In the genomic region with DNA sequence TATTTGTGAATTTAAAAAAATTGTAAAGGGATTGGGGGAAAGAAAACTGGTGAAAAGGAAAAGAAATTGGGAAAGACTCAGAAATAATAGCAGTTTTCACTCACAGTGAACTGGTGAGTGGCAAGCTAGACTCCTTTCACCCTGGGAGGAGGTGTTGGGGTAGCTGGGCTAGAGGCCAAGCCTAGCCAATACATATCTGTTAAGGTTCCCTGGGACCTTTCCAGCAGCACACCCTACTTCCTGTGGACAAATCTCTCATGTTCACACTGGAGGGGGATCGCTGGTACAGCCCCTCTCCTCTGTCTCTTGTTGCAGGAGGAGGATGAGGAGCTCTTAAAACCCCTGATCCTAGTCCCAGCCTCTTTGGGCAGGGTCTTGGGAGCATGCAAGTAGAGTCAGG, we compare ENCODE assay signal across 20 cellular contexts. TPM values are rescaled to one million over a fixed set of nuclear protein-coding genes. Genes with fewer than 3 reads are reported as not detected.
DNase-seq lines count a peak whose midpoint lies in the region; ATAC-seq and TF ChIP-seq lines count a peak whose summit lies in the region.
"Had no signal": no experiment of that assay in that cellular context is flagged by ENCODE, and none has a peak within 500 bp of the region (broad histone marks: within the 10 kb centered on the region; RNA-seq: fewer than 3 reads in every experiment).

No MANE protein-coding gene starts in this region.

- H4K20me1 ChIP-seq in DOHH2 (ENCODE audit: control insufficient read depth, insufficient read depth, low read depth, low read length), result peaks cover 3% of the 10 kb centered on the region; the same call in 1 of the 2 replicates

- TF ChIP-seq CTCF in DOHH2 (IDR thresholded peaks at IDR 0.05; ENCODE audit: low read depth, low read length, poor library complexity, severe bottlenecking) (no peak), Panc1 (IDR thresholded peaks at IDR 0.05) (no peak), endothelial cell (IDR thresholded peaks at IDR 0.05; ENCODE audit: unreplicated experiment) (no peak), right lobe of liver (IDR thresholded peaks at IDR 0.05) (no peak), GM10266 (IDR thresholded peaks at IDR 0.05; ENCODE audit: control insufficient read depth, insufficient read depth, low read depth, missing control alignments) (no peak)

- H3K4me1 Mint-ChIP-seq in activated CD4-positive, alpha-beta T cell treated with anti-CD3 and anti-CD28 coated beads for 36 hours, result peaks cover 41% of the 10 kb centered on the region
- H3K4me1 Mint-ChIP-seq in endothelial cell (ENCODE audit: unreplicated experiment), result peaks cover 59% of the 10 kb centered on the region

- POLR2A ChIA-PET in activated CD4-positive, alpha-beta T cell treated with anti-CD3 and anti-CD28 coated beads for 36 hours (lab: Charles Lee), result interaction anchor here (1.1 to 1.2 kb wide), 2 partner anchors 17 to 63 kb away, joined by 4 to 6 read pairs; partner anchors contain the start of gene PPCDC
- POLR2A ChIA-PET in Panc1 (lab: Charles Lee), result no interaction called here

- H3K9me2 ChIP-seq in DOHH2 (replicated peaks; ENCODE audit: control insufficient read depth, low read length), result no peaks in the 10 kb centered on the region

- H3K4me3 ChIP-seq in DOHH2 (ENCODE audit: low read length), result no peak overlapping the region
- H3K4me3 ChIP-seq in Panc1 (ENCODE audit: low read depth in 2 of 2, low read length in 2 of 2), result no peak overlapping the region
- no peak overlapping the region for H3K4me3 ChIP-seq in right lobe of liver

- no peak for DNase-seq in activated CD4-positive, alpha-beta T cell treated with anti-CD3 and anti-CD28 coated beads for 36 hours
- no peak for DNase-seq in activated CD4-positive, alpha-beta T cell treated with anti-CD3 and anti-CD28 coated beads, Interleukin-2, amount 50 U/mL, for 48 hours
- no peak for DNase-seq in Panc1 (ENCODE audit: low read depth, low spot score)
- DNase-seq in endothelial cell (ENCODE audit: low spot score), result no peak
- DNase-seq in right lobe of liver, result no peak
- DNase-seq in C1 segment of cervical spinal cord (lab: John Stamatoyannopoulos, UW), result no peak
- DNase-seq in GM10266 (ENCODE audit: extremely low spot score), result no peak
- DNase-seq: BE2C; Caco-2; CD4-positive, alpha-beta T cell; EL; HCEC 1CT; Karpas-422; NCI-H1417 treated with DMSO at 0.1 percent for 48 hours; NCI-H187 treated with DMSO at 0.1 percent for 48 hours; NCI-H526 treated with DMSO at 0.1 percent for 48 hours had no signal

- H3K4me2 ChIP-seq in DOHH2 (ENCODE audit: low read length), result peak overlapping the region; percentile 30

- H3K36me3 ChIP-seq in DOHH2 (ENCODE audit: control insufficient read depth, low read length) (no peaks in the 10 kb centered on the region), Panc1 (ENCODE audit: control insufficient read depth, insufficient read depth, low read length) (no peaks in the 10 kb centered on the region), right lobe of liver (no peaks in the 10 kb centered on the region)
- H3K36me3 ChIP-seq: BE2C had no signal

- no peaks in the 10 kb centered on the region for H3K36me3 Mint-ChIP-seq in activated CD4-positive, alpha-beta T cell treated with anti-CD3 and anti-CD28 coated beads for 36 hours (ENCODE audit: low read depth)
- peaks cover 4% of the 10 kb centered on the region for H3K36me3 Mint-ChIP-seq in endothelial cell (ENCODE audit: low read depth, unreplicated experiment)

- peaks cover 28% of the 10 kb centered on the region for H3K27me3 ChIP-seq in DOHH2 (ENCODE audit: control insufficient read depth, low read length)
- H3K27me3 ChIP-seq in Panc1 (ENCODE audit: control insufficient read depth, insufficient read depth, low read length), result no peaks in the 10 kb centered on the region
- peaks cover 0 to 6% of the 10 kb centered on the region in 2 donors for H3K27me3 ChIP-seq in right lobe of liver
- H3K27me3 ChIP-seq: BE2C had no signal

- peak overlapping the region; percentile 72 for H3K27ac Mint-ChIP-seq in activated CD4-positive, alpha-beta T cell treated with anti-CD3 and anti-CD28 coated beads for 36 hours
- H3K27ac Mint-ChIP-seq in endothelial cell (ENCODE audit: unreplicated experiment), result peak overlapping the region; percentile 64
- H3K27ac Mint-ChIP-seq: CD4-positive, alpha-beta T cell; GM23338; IgD-negative memory B cell had no signal

- H3K4me1 ChIP-seq in DOHH2 (ENCODE audit: control insufficient read depth, low read length), result peaks cover 76% of the 10 kb centered on the region
- peaks cover 28% of the 10 kb centered on the region for H3K4me1 ChIP-seq in Panc1 (ENCODE audit: control insufficient read depth, insufficient read depth, low read length)
- H3K4me1 ChIP-seq in right lobe of liver, result peaks cover 0 to 18% (median 0%) of the 10 kb centered on the region in 4 donors
- H3K4me1 ChIP-seq: Caco-2 had no signal

- no peak for TF ChIP-seq POLR2A in right lobe of liver (IDR thresholded peaks at IDR 0.05)

- 80% methylated on average over 1 of the region's 1 CpG for WGBS in right lobe of liver (ENCODE audit: insufficient coverage, low coverage, low lambda C conversion rate, missing lambda C conversion rate)

- in situ Hi-C loops in Panc1 (cut with HindIII; ENCODE audit: low pct_unique_long_range_greater_than_20kb, low sequenced_read_pairs), result no loop called here

- peaks cover 12% of the 10 kb centered on the region for H3K79me2 ChIP-seq in DOHH2 (ENCODE audit: control insufficient read depth, low read length)

- CTCF ChIA-PET in activated CD4-positive, alpha-beta T cell treated with anti-CD3 and anti-CD28 coated beads for 36 hours (lab: Charles Lee), result interaction anchor here (0.8 to 3.0 kb wide), 6 partner anchors 10 to 166 kb away, joined by 3 to 20 read pairs (median 4); no protein-coding TSS in a partner anchor
- CTCF ChIA-PET in Panc1 (lab: Charles Lee), result interaction anchor here (0.6 to 0.7 kb wide), 2 partner anchors 8 to 243 kb away, joined by 3 read pairs; no protein-coding TSS in a partner anchor

- no peak overlapping the region for H3K4me3 Mint-ChIP-seq in activated CD4-positive, alpha-beta T cell treated with anti-CD3 and anti-CD28 coated beads for 36 hours
- peak overlapping the region; percentile 47 for H3K4me3 Mint-ChIP-seq in endothelial cell (ENCODE audit: unreplicated experiment)
- H3K4me3 Mint-ChIP-seq: CD4-positive, alpha-beta T cell had no signal

- H3F3A ChIP-seq in DOHH2 (ENCODE audit: control insufficient read depth, insufficient read depth), result peaks cover 6% of the 10 kb centered on the region; the same call in 1 of the 2 replicates

- no TSS peak for BruUV-seq in Panc1 (replicated peaks; lab: Mats Ljungman, UMichigan)

- H3K9me3 ChIP-seq in DOHH2 (ENCODE audit: control insufficient read depth, insufficient read depth, low read length) (no peaks in the 10 kb centered on the region), Panc1 (ENCODE audit: control insufficient read depth, insufficient read depth, low read depth, low read length) (no peaks in the 10 kb centered on the region), right lobe of liver (no peaks in the 10 kb centered on the region)
- H3K9me3 ChIP-seq: BE2C, Caco-2 had no signal

- H3K27ac ChIP-seq in DOHH2 (ENCODE audit: low read depth, low read length) (no peak overlapping the region), Panc1 (ENCODE audit: low read length) (0 out of 2 replicates have a peak overlapping the region, but pooled peaks have one; percentile 36), right lobe of liver (no peak overlapping the region)

- intact Hi-C loops in activated CD4-positive, alpha-beta T cell treated with anti-CD3 and anti-CD28 coated beads for 36 hours (cut with DNase I, micrococcal nuclease), result loop anchor here in 1 of 2 experiments (2.0 kb wide), 1 partner anchor 63 kb away; the partner anchor contains the start of gene PPCDC
- intact Hi-C loops in Panc1 (cut with micrococcal nuclease; ENCODE audit: unreplicated experiment) (no loop called here), right lobe of liver (cut with DNase I) (no loop called here)

- H3K27me3 Mint-ChIP-seq in activated CD4-positive, alpha-beta T cell treated with anti-CD3 and anti-CD28 coated beads for 36 hours, result peaks cover 25% of the 10 kb centered on the region
- H3K27me3 Mint-ChIP-seq in endothelial cell (ENCODE audit: unreplicated experiment), result peaks cover 15% of the 10 kb centered on the region

- ATAC-seq in activated CD4-positive, alpha-beta T cell treated with anti-CD3 and anti-CD28 coated beads for 36 hours, result no peak
- ATAC-seq in Panc1 (no peak), right lobe of liver (no peak)
- ATAC-seq: GM23338 had no signal

- no peaks in the 10 kb centered on the region for H3K9me3 Mint-ChIP-seq in activated CD4-positive, alpha-beta T cell treated with anti-CD3 and anti-CD28 coated beads for 36 hours (ENCODE audit: low read depth)
- H3K9me3 Mint-ChIP-seq in endothelial cell (ENCODE audit: unreplicated experiment), result no peaks in the 10 kb centered on the region
- H3K9me3 Mint-ChIP-seq: CD4-positive, alpha-beta T cell; GM23338; IgD-negative memory B cell had no signal

RNA-seq across cellular contexts. Expression of gene RPP25, which starts 3.7 kb away (rescaled TPM):
- total RNA-seq in activated CD4-positive, alpha-beta T cell treated with anti-CD3 and anti-CD28 coated beads for 36 hours, result 1 to 10 TPM; 5.4 to 6.2 TPM
- total RNA-seq in Panc1 (2021; ENCODE audit: unreplicated experiment), result 40.1 TPM
- 33.3 TPM for polyA plus RNA-seq in Panc1 (2012; ENCODE audit: insufficient read length)
- 24.0 TPM for total RNA-seq in endothelial cell (ENCODE audit: unreplicated experiment)
- total RNA-seq in right lobe of liver, result 1 to 10 TPM; 1.5 to 8.5 (median 2.4) TPM
- total RNA-seq: MCF 10A had no signal

RNA-seq across cellular contexts. Expression of gene COX5A, which starts 22.4 kb away (rescaled TPM):
- total RNA-seq in activated CD4-positive, alpha-beta T cell treated with anti-CD3 and anti-CD28 coated beads for 36 hours, result 100 to 1,000 TPM; 313 to 319 TPM
- total RNA-seq in Panc1 (2021; ENCODE audit: unreplicated experiment), result 353 TPM
- 349 TPM for polyA plus RNA-seq in Panc1 (2012; ENCODE audit: insufficient read length)
- 182 TPM for total RNA-seq in endothelial cell (ENCODE audit: unreplicated experiment)
- 100 to 1,000 TPM; 130 to 169 (median 141) TPM for total RNA-seq in right lobe of liver

RNA-seq across cellular contexts. Expression of gene SCAMP5, which starts 35.1 kb away (rescaled TPM):
- total RNA-seq in activated CD4-positive, alpha-beta T cell treated with anti-CD3 and anti-CD28 coated beads for 36 hours, result 1 to 10 TPM; 3.9 to 4.5 TPM
- 11.2 TPM for total RNA-seq in Panc1 (2021; ENCODE audit: unreplicated experiment)
- 13.5 TPM for polyA plus RNA-seq in Panc1 (2012; ENCODE audit: insufficient read length)
- 132 TPM for total RNA-seq in endothelial cell (ENCODE audit: unreplicated experiment)
- 10 to 100 TPM in 3 of 6 experiments, 1 to 10 TPM in 2, under 1 TPM in 1; 0.53 to 15.7 (median 7.7) TPM for total RNA-seq in right lobe of liver

RNA-seq across cellular contexts. Expression of gene FAM219B, which starts 53.6 kb away (rescaled TPM):
- 10 to 100 TPM; 39.3 to 49.7 TPM for total RNA-seq in activated CD4-positive, alpha-beta T cell treated with anti-CD3 and anti-CD28 coated beads for 36 hours
- total RNA-seq in Panc1 (2021; ENCODE audit: unreplicated experiment), result 68.6 TPM
- 41.2 TPM for polyA plus RNA-seq in Panc1 (2012; ENCODE audit: insufficient read length)
- total RNA-seq in endothelial cell (ENCODE audit: unreplicated experiment), result 70.0 TPM
- 10 to 100 TPM; 11.1 to 14.7 (median 13.3) TPM for total RNA-seq in right lobe of liver
